In genomic region chr13:21297452-21297851, GRCh38 we compare ENCODE assay signal across 8 cellular contexts.
A peak's percentile ranks its signal among the peaks of the same experiment; 100 is the strongest.
DNase-seq lines count a peak whose midpoint lies in the region; ATAC-seq and TF ChIP-seq lines count a peak whose summit lies in the region.

No MANE protein-coding gene starts in this region.

- H3K27ac Mint-ChIP-seq in CD4-positive, alpha-beta T cell = peak overlapping the region; percentile 34
- H3K27ac Mint-ChIP-seq in activated T-helper 1 cell treated with anti-CD3 and anti-CD28 coated beads, Interleukin-12 subunit alpha, Interleukin-12 subunit beta, Interleukin-2, Interleukin-4 antibody, amounts not matched to agents 30 ng/mL and 10 ng/mL and 1 ng/mL, durations not matched to agents 14 hours and 24 hours and 36 hours = peak overlapping the region; percentile 70

- H3K4me1 Mint-ChIP-seq in CD4-positive, alpha-beta T cell (ENCODE audit: low read depth) = peaks cover 26% of the 10 kb centered on the region
- peaks cover 32% of the 10 kb centered on the region for H3K4me1 Mint-ChIP-seq in activated T-helper 1 cell treated with anti-CD3 and anti-CD28 coated beads, Interleukin-12 subunit alpha, Interleukin-12 subunit beta, Interleukin-2, Interleukin-4 antibody, amounts not matched to agents 30 ng/mL and 10 ng/mL and 1 ng/mL, durations not matched to agents 14 hours and 24 hours and 36 hours (ENCODE audit: low read depth)

- ATAC-seq in CD4-positive, alpha-beta T cell (ENCODE audit: poor library complexity) = peak; percentile 3
- peak; percentile 1 for ATAC-seq in HG03159 (IDR thresholded peaks at IDR 0.05; ENCODE audit: unreplicated experiment)
- ATAC-seq in HG03571 (IDR thresholded peaks at IDR 0.05; ENCODE audit: unreplicated experiment) = no peak
- no peak for ATAC-seq in HG03439 (IDR thresholded peaks at IDR 0.05; ENCODE audit: unreplicated experiment)
- ATAC-seq in GM19324 (IDR thresholded peaks at IDR 0.05; ENCODE audit: low FRiP score, unreplicated experiment) = no peak

- intact Hi-C loops in CD4-positive, alpha-beta T cell (cut with DNase I, micrococcal nuclease) = loop anchor here (1.0 to 10.0 kb wide), 11 partner anchors 97 to 733 kb away; partner anchors contain the start of genes IFT88 (in 1 of the 2), IL17D (in 1 of the 2), MRPL57 (in 1 of the 2) and SKA3 (in 1 of the 2)
- intact Hi-C loops in activated T-helper 1 cell treated with anti-CD3 and anti-CD28 coated beads, Interleukin-12 subunit alpha, Interleukin-12 subunit beta, Interleukin-2, Interleukin-4 antibody, amounts not matched to agents 30 ng/mL and 10 ng/mL and 1 ng/mL, durations not matched to agents 14 hours and 24 hours and 36 hours (cut with micrococcal nuclease) = loop anchor here (1.0 to 10.0 kb wide), 5 partner anchors 85 to 1343 kb away; partner anchors contain the start of genes FGF9 and ZMYM2

- H3K9me3 Mint-ChIP-seq in CD4-positive, alpha-beta T cell = no peaks in the 10 kb centered on the region
- no peaks in the 10 kb centered on the region for H3K9me3 Mint-ChIP-seq in activated T-helper 1 cell treated with anti-CD3 and anti-CD28 coated beads, Interleukin-12 subunit alpha, Interleukin-12 subunit beta, Interleukin-2, Interleukin-4 antibody, amounts not matched to agents 30 ng/mL and 10 ng/mL and 1 ng/mL, durations not matched to agents 14 hours and 24 hours and 36 hours

- WGBS in thymus = 87% methylated on average over 2 of the region's 2 CpGs

- H3K36me3 ChIP-seq in kidney epithelial cell (ENCODE audit: control insufficient read depth, insufficient read depth, low read length) = no peaks in the 10 kb centered on the region
- no peaks in the 10 kb centered on the region for H3K36me3 ChIP-seq in thymus (ENCODE audit: control insufficient read depth, insufficient read depth)

- no peak overlapping the region for H3K27ac ChIP-seq in CD4-positive, alpha-beta T cell (ENCODE audit: low read depth, low read length)
- H3K27ac ChIP-seq in thymus (ENCODE audit: low read depth) = peak overlapping the region; percentile 52

- no peaks in the 10 kb centered on the region for H3K9me3 ChIP-seq in CD4-positive, alpha-beta T cell (ENCODE audit: control insufficient read depth, low read length)
- H3K9me3 ChIP-seq in thymus (ENCODE audit: control insufficient read depth) = no peaks in the 10 kb centered on the region

- no peaks in the 10 kb centered on the region for H3K36me3 Mint-ChIP-seq in CD4-positive, alpha-beta T cell (ENCODE audit: low read depth)
- H3K36me3 Mint-ChIP-seq in activated T-helper 1 cell treated with anti-CD3 and anti-CD28 coated beads, Interleukin-12 subunit alpha, Interleukin-12 subunit beta, Interleukin-2, Interleukin-4 antibody, amounts not matched to agents 30 ng/mL and 10 ng/mL and 1 ng/mL, durations not matched to agents 14 hours and 24 hours and 36 hours (ENCODE audit: low read depth) = no peaks in the 10 kb centered on the region

- H3K27me3 ChIP-seq in CD4-positive, alpha-beta T cell (ENCODE audit: control insufficient read depth, insufficient read depth, low read length) = no peaks in the 10 kb centered on the region
- H3K27me3 ChIP-seq in kidney epithelial cell (ENCODE audit: control insufficient read depth, insufficient read depth, low read length) = no peaks in the 10 kb centered on the region
- no peaks in the 10 kb centered on the region for H3K27me3 ChIP-seq in thymus (ENCODE audit: control insufficient read depth, insufficient read depth)

- no peak for DNase-seq in CD4-positive, alpha-beta T cell
- DNase-seq in activated T-helper 1 cell treated with anti-CD3 and anti-CD28 coated beads, Interleukin-12 subunit alpha, Interleukin-12 subunit beta, Interleukin-2, Interleukin-4 antibody, amounts not matched to agents 30 ng/mL and 10 ng/mL and 1 ng/mL, durations not matched to agents 14 hours and 24 hours and 36 hours (ENCODE audit: low spot score) = no peak
- no peak for DNase-seq in kidney epithelial cell (ENCODE audit: low read depth)

- no peaks in the 10 kb centered on the region for H3K27me3 Mint-ChIP-seq in CD4-positive, alpha-beta T cell
- H3K27me3 Mint-ChIP-seq in activated T-helper 1 cell treated with anti-CD3 and anti-CD28 coated beads, Interleukin-12 subunit alpha, Interleukin-12 subunit beta, Interleukin-2, Interleukin-4 antibody, amounts not matched to agents 30 ng/mL and 10 ng/mL and 1 ng/mL, durations not matched to agents 14 hours and 24 hours and 36 hours (ENCODE audit: insufficient read depth) = no peaks in the 10 kb centered on the region

- H3K4me1 ChIP-seq in thymus (ENCODE audit: control insufficient read depth, insufficient read depth, low read length) = peaks cover 4% of the 10 kb centered on the region

- H3K4me3 ChIP-seq in kidney epithelial cell (ENCODE audit: low read depth, low read length) (peak overlapping the region; percentile 10), thymus (ENCODE audit: low read length) (peak overlapping the region; percentile 3)

- TF ChIP-seq CTCF in CD4-positive, alpha-beta T cell (IDR thresholded peaks at IDR 0.05) = no peak
- no peak for TF ChIP-seq CTCF in kidney epithelial cell (IDR thresholded peaks at IDR 0.05; ENCODE audit: insufficient read depth, low read length, poor library complexity, severe bottlenecking)

- H3K4me3 Mint-ChIP-seq in CD4-positive, alpha-beta T cell = peak overlapping the region; percentile 90
- peak overlapping the region; percentile 96 for H3K4me3 Mint-ChIP-seq in activated T-helper 1 cell treated with anti-CD3 and anti-CD28 coated beads, Interleukin-12 subunit alpha, Interleukin-12 subunit beta, Interleukin-2, Interleukin-4 antibody, amounts not matched to agents 30 ng/mL and 10 ng/mL and 1 ng/mL, durations not matched to agents 14 hours and 24 hours and 36 hours

- CTCF ChIA-PET in CD4-positive, alpha-beta T cell (lab: Charles Lee) = interaction anchor here (1.0 to 3.3 kb wide), 11 partner anchors 84 to 306 kb away, joined by 3 to 16 read pairs (median 4); partner anchors contain the start of genes MICU2, MRPL57, SKA3 and ZDHHC20

- POLR2A ChIA-PET in CD4-positive, alpha-beta T cell (lab: Charles Lee) = interaction anchor here (1.1 to 4.1 kb wide), 6 partner anchors 46 to 395 kb away, joined by 3 to 31 read pairs (median 6); partner anchors contain the start of genes MICU2, MRPL57, SKA3 and XPO4

Comparison
In these comparisons a context has a peak if more than half of its experiments do, and no peak if none do; other contexts are left out.
1. ATAC-seq: peak in CD4-positive, alpha-beta T cell (single experiment) and HG03159 (single experiment); none in HG03571 (single experiment), HG03439 (single experiment) and GM19324 (single experiment).